Comparison of ENCODE assay signal across 20 cellular contexts in genomic region chr5:116787570-116787969, GRCh38.
DNase-seq lines count a peak whose midpoint lies in the region; ATAC-seq, FAIRE-seq and TF ChIP-seq lines count a peak whose summit lies in the region.
"Had no signal": no experiment of that assay in that cellular context is flagged by ENCODE, and none has a peak within 500 bp of the region (broad histone marks: within the 10 kb centered on the region; RNA-seq: fewer than 3 reads in every experiment).

No MANE protein-coding gene starts in this region.

- H3K23ac ChIP-seq in mesendoderm (ENCODE audit: low read length): no peak overlapping the region

- no peak overlapping the region for H3K56ac ChIP-seq in mesendoderm (ENCODE audit: low read length)

- H3K9me2 ChIP-seq in GM23248 (ENCODE audit: insufficient read depth): no peaks in the 10 kb centered on the region

- H3K79me2 ChIP-seq in mesendoderm (ENCODE audit: control insufficient read depth, insufficient read depth, low read length) (no peaks in the 10 kb centered on the region), GM23248 (ENCODE audit: insufficient read depth) (no peaks in the 10 kb centered on the region)

- H3K36me3 ChIP-seq in mesendoderm (ENCODE audit: control insufficient read depth, insufficient read depth, low read length) (no peaks in the 10 kb centered on the region), kidney (ENCODE audit: control insufficient read depth in 1 of 2, insufficient read depth in 2 of 2, low read length in 2 of 2) (no peaks in the 10 kb centered on the region), GM23248 (ENCODE audit: low read depth) (no peaks in the 10 kb centered on the region)
- H3K36me3 ChIP-seq: BLaER1 had no signal

- H2BK5ac ChIP-seq in mesendoderm (ENCODE audit: low read length): no peak overlapping the region

- H3K27me3 ChIP-seq in mesendoderm (ENCODE audit: insufficient read depth, low read length, poor library complexity) (no peaks in the 10 kb centered on the region), GM23248 (replicated peaks; ENCODE audit: insufficient read depth) (no peaks in the 10 kb centered on the region)
- H3K27me3 ChIP-seq: BLaER1 had no signal

- no peak overlapping the region for H2BK120ac ChIP-seq in mesendoderm (ENCODE audit: low read depth, low read length)

- no peak overlapping the region for H3K4me3 ChIP-seq in mesendoderm (ENCODE audit: low read length)
- no peak overlapping the region for H3K4me3 ChIP-seq in kidney (ENCODE audit: low read length in 2 of 2)
- H3K4me3 ChIP-seq in GM23248: no peak overlapping the region
- H3K4me3 ChIP-seq: BLaER1, GM12878 had no signal

- H3K27ac ChIP-seq in mesendoderm (ENCODE audit: low read depth, low read length) (no peak overlapping the region), kidney (ENCODE audit: low read depth in 2 of 2, low read length in 2 of 2) (no peak overlapping the region), GM23248 (no peak overlapping the region)
- H3K27ac ChIP-seq: BLaER1, C4-2B had no signal

- no peaks in the 10 kb centered on the region for H3K79me1 ChIP-seq in mesendoderm (ENCODE audit: low read length)

- no CpG with 5 or more reads among the region's 2 CpGs for WGBS in mesendoderm (ENCODE audit: extremely low coverage, insufficient coverage, low lambda C conversion rate)
- WGBS in GM23248 (ENCODE audit: low coverage in 1 of 2, low lambda C conversion rate in 2 of 2, missing lambda C conversion rate in 2 of 2), 2 experiments: 51 to 55% methylated on average over 2 of the region's 2 CpGs

- DNase-seq in mesendoderm: no peak
- DNase-seq in GM12892 (ENCODE audit: insufficient read length): no peak
- DNase-seq in kidney: no peak
- no peak for DNase-seq in GM23248
- DNase-seq: Caco-2; CD4-positive, CD25-positive, alpha-beta regulatory T cell; CD8-positive, alpha-beta T cell; DMS153; DND-41; H7; HCEC 1CT had no signal

- H2AFZ ChIP-seq in GM23248: no peak overlapping the region

- peak; percentile 68 for ATAC-seq in GM18867 (IDR thresholded peaks at IDR 0.05; ENCODE audit: unreplicated experiment)
- ATAC-seq in HG03342 (IDR thresholded peaks at IDR 0.05; ENCODE audit: unreplicated experiment): peak; percentile 81
- ATAC-seq: CD8-positive, alpha-beta T cell; GM12878 had no signal

- H3K4me2 ChIP-seq in mesendoderm (ENCODE audit: low read length) (no peak overlapping the region), GM23248 (ENCODE audit: unreplicated experiment) (no peak overlapping the region)
- H3K4me2 ChIP-seq: BLaER1 had no signal

- H3K9me3 ChIP-seq in kidney (ENCODE audit: control insufficient read depth in 1 of 2, low read length in 2 of 2) (peaks cover 0 to 7% of the 10 kb centered on the region in 2 donors), GM23248 (ENCODE audit: low read depth) (no peaks in the 10 kb centered on the region)
- H3K9me3 ChIP-seq: Caco-2 had no signal

- no peak overlapping the region for H2AK5ac ChIP-seq in mesendoderm (ENCODE audit: low read length)

- FAIRE-seq in GM12892 (lab: Jason Lieb, UNC) (no peak), kidney (lab: Jason Lieb, UNC) (no peak)
- FAIRE-seq: G401.6, GM12878, GM18507, GM19239, H1 had no signal

- H3K4me1 ChIP-seq in mesendoderm (ENCODE audit: control insufficient read depth, low read depth, low read length) (no peaks in the 10 kb centered on the region), kidney (ENCODE audit: control insufficient read depth in 1 of 2, insufficient read depth in 1 of 2, low read depth in 1 of 2, low read length in 2 of 2) (no peaks in the 10 kb centered on the region), GM23248 (ENCODE audit: insufficient read depth) (no peaks in the 10 kb centered on the region)
- H3K4me1 ChIP-seq: BLaER1, Caco-2 had no signal

- H2BK15ac ChIP-seq in mesendoderm (replicated peaks; ENCODE audit: low read depth): no peak overlapping the region

- no peaks in the 10 kb centered on the region for H3F3A ChIP-seq in GM23248 (ENCODE audit: insufficient read depth)

- no peak overlapping the region for H3K4ac ChIP-seq in mesendoderm (ENCODE audit: low read depth, low read length)

- H4K20me1 ChIP-seq in GM23248 (ENCODE audit: insufficient read depth): no peaks in the 10 kb centered on the region
- H4K20me1 ChIP-seq: BLaER1 had no signal

- H4K5ac ChIP-seq in mesendoderm (ENCODE audit: low read length): no peak overlapping the region

- in situ Hi-C loops in GM23248 (cut with MboI): no loop called here

- no peak for TF ChIP-seq CTCF in kidney (IDR thresholded peaks at IDR 0.05; ENCODE audit: borderline replicate concordance, extremely low read depth, insufficient read depth)

- peak overlapping the region; percentile 75 for H3K18ac ChIP-seq in mesendoderm (ENCODE audit: low read length)

- intact Hi-C loops in kidney (cut with DNase I): no loop called here

- TF ChIP-seq POLR2A in GM12892 (IDR thresholded peaks at IDR 0.05; ENCODE audit: low read depth, low read length): no peak

- H3K9ac ChIP-seq in mesendoderm (ENCODE audit: low read length) (no peak overlapping the region), kidney (ENCODE audit: low read length in 2 of 2) (no peak overlapping the region), GM23248 (no peak overlapping the region)
- H3K9ac ChIP-seq: BLaER1 had no signal

- H4K8ac ChIP-seq in mesendoderm (ENCODE audit: low read depth, low read length): no peak overlapping the region
